In genomic region chr5:10485142-10485795, GRCh38 we compare ENCODE assay signal across 8 cellular contexts. TPM values are rescaled to one million over a fixed set of nuclear protein-coding genes. Genes with fewer than 3 reads are reported as not detected.
DNase-seq lines count a peak whose midpoint lies in the region; ATAC-seq and TF ChIP-seq lines count a peak whose summit lies in the region.

No MANE protein-coding gene starts in this region.

- DNase-seq in ELF-1 (ENCODE audit: low read depth, low spot score), result peak; percentile 87
- DNase-seq in NCI-H82 (lab: John Stamatoyannopoulos, UW), result peak; percentile 91
- peak; percentile 90 for DNase-seq in fibroblast of mammary gland (ENCODE audit: low read depth)
- peak; percentile 91 for DNase-seq in posterior vena cava (ENCODE audit: low spot score)
- DNase-seq in stimulated activated CD4-positive, alpha-beta T cell treated with anti-CD3 and anti-CD28 coated beads, Interleukin-1b, Interleukin-23, amount 100 ng/mL, for 48 hours, result no peak
- no peak for DNase-seq in NCI-H510A (lab: John Stamatoyannopoulos, UW)

- TF ChIP-seq CTCF in fibroblast of mammary gland (conservative IDR thresholded peaks at IDR 0.05; ENCODE audit: control insufficient read depth, insufficient read depth, low read depth, low read length), result no peak

- no peak overlapping the region for H3K4me3 ChIP-seq in fibroblast of mammary gland (ENCODE audit: control insufficient read depth, low read depth, low read length)

- intact Hi-C loops in posterior vena cava (cut with DNase I), result no loop called here

- no peak for ATAC-seq in GM18873 (IDR thresholded peaks at IDR 0.05; ENCODE audit: low FRiP score, unreplicated experiment)
- no peak for ATAC-seq in GM19467 (IDR thresholded peaks at IDR 0.05; ENCODE audit: unreplicated experiment)

RNA-seq across cellular contexts. Expression of gene ROPN1L, which starts 43.6 kb away (rescaled TPM):
- under 1 TPM in 1 of 2 donors, not detected in 1; 0.67 TPM for total RNA-seq in posterior vena cava

Comparison
In these comparisons a context has a peak if more than half of its experiments do, and no peak if none do; other contexts are left out.
1. DNase-seq: peak in ELF-1 (single experiment), NCI-H82 (single experiment), fibroblast of mammary gland (single experiment) and posterior vena cava (single experiment); none in stimulated activated CD4-positive, alpha-beta T cell treated with anti-CD3 and anti-CD28 coated beads, Interleukin-1b, Interleukin-23, amount 100 ng/mL, for 48 hours (single experiment) and NCI-H510A (single experiment).